ENCODE assay signal across 8 cellular contexts in the genomic region with DNA sequence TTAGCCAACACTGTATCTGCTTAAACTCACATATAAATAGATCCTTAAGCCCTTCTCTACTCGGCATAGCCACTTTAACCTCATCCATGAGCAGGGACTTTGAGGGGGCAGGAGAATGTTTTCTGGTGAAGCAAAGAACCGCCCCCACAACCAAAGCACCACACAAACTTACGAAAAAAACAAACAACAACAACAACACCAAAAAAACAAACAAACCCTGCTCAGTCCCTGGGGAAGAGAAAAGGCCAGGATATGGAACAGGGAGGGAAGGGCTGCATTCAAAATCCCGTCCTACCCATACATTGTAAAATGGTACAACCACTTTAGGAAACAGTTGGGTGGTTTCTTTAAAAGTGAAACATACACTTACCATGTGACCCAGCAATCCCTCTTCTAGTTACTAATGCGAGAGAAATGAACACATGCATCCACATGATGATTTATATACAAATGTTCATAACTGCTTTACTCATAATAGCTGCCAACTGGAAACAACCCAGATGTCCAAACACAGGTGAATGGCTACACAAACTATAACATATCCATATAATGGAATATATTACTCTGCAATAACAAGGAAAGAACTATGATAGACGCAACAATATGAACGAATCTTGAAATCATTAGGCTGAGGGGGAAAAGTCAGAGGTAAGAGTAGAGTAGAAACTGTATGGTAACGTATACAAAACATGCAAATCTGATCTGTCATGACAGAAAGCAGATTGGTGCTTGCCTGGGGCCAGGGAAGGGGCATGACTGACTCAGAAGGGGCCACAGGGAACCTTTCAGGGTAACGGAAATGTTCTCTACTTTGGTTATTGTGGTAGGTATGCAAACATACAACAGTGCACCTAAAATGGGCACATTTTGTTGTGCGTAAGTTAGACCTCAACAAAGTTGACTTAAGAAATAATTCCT. TPM values are rescaled to one million over a fixed set of nuclear protein-coding genes. Genes with fewer than 3 reads are reported as not detected.
A peak's percentile ranks its signal among the peaks of the same experiment; 100 is the strongest.
DNase-seq lines count a peak whose midpoint lies in the region; ATAC-seq and TF ChIP-seq lines count a peak whose summit lies in the region.

No MANE protein-coding gene starts in this region.

- POLR2A ChIA-PET in WTC11 (lab: Charles Lee) = interaction anchor here (1.2 to 6.7 kb wide), 3 partner anchors 8 to 37 kb away, joined by 3 to 47 read pairs (median 6); a partner anchor contains a TSS

- peak; percentile 21 for DNase-seq in activated CD4-positive, CD25-positive, alpha-beta regulatory T cell treated with anti-CD3 and anti-CD28 coated beads, Interleukin-2, amount 50 U/mL, for 16 hours (ENCODE audit: low read depth, low spot score)
- no peak for DNase-seq in activated CD4-positive, CD25-positive, alpha-beta regulatory T cell treated with anti-CD3 and anti-CD28 coated beads, Interleukin-2, amount 50 U/mL, for 72 hours
- DNase-seq in WTC11 (ENCODE audit: low spot score) (no peak), fibroblast of the conjunctiva (ENCODE audit: low read depth) (peak; percentile 27), GM20000 (ENCODE audit: low spot score) (no peak), NCI-H82 (lab: John Stamatoyannopoulos, UW) (no peak), GOT3 (lab: John Stamatoyannopoulos, UW) (no peak)
- DNase-seq in stimulated activated CD4-positive, alpha-beta T cell treated with anti-CD3 and anti-CD28 coated beads, Interleukin-4, amount 100 ng/mL, for 24 hours = peak; percentile 48

- no peaks in the 10 kb centered on the region for H3K9me3 Mint-ChIP-seq in WTC11

- TF ChIP-seq CTCF in WTC11 (IDR thresholded peaks at IDR 0.05) = no peak
- no peak for TF ChIP-seq CTCF in GM20000 (IDR thresholded peaks at IDR 0.05; ENCODE audit: extremely low read depth, missing control alignments)

- H3K36me3 Mint-ChIP-seq in WTC11 = no peaks in the 10 kb centered on the region

- H3K4me3 Mint-ChIP-seq in WTC11 = no peak overlapping the region

- H3K4me1 Mint-ChIP-seq in WTC11 = peaks cover 52% of the 10 kb centered on the region

- H3K27ac Mint-ChIP-seq in WTC11 = peak overlapping the region; percentile 85

- H3K27me3 Mint-ChIP-seq in WTC11 (ENCODE audit: low read depth) = no peaks in the 10 kb centered on the region

- no peak for ATAC-seq in WTC11

- CTCF ChIA-PET in WTC11 (lab: Charles Lee) = interaction anchor here (0.5 to 2.6 kb wide), 9 partner anchors 8 to 121 kb away, joined by 3 to 15 read pairs (median 6); a partner anchor contains a TSS

TF ChIP-seq in WTC11, 78 proteins besides CTCF, POLR2A, EP300 and RAD21:
- TF ChIP-seq, protein P1, sequence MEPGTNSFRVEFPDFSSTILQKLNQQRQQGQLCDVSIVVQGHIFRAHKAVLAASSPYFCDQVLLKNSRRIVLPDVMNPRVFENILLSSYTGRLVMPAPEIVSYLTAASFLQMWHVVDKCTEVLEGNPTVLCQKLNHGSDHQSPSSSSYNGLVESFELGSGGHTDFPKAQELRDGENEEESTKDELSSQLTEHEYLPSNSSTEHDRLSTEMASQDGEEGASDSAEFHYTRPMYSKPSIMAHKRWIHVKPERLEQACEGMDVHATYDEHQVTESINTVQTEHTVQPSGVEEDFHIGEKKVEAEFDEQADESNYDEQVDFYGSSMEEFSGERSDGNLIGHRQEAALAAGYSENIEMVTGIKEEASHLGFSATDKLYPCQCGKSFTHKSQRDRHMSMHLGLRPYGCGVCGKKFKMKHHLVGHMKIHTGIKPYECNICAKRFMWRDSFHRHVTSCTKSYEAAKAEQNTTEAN (CRISPR knock-in tag; IDR thresholded peaks at IDR 0.05) = no peak
- no peak for TF ChIP-seq CREB1 (CRISPR knock-in tag; IDR thresholded peaks at IDR 0.05)

RNA-seq across cellular contexts. Expression of a gene that starts 37.7 kb away (rescaled TPM):
- 33.5 to 37.9 TPM (median 36.0 TPM) in 3 replicates for total RNA-seq in WTC11 (2021)

Comparison
In these comparisons a context has a peak if more than half of its experiments do, and no peak if none do; other contexts are left out.
1. DNase-seq: peak in activated CD4-positive, CD25-positive, alpha-beta regulatory T cell treated with anti-CD3 and anti-CD28 coated beads, Interleukin-2, amount 50 U/mL, for 16 hours (single experiment), fibroblast of the conjunctiva (single experiment) and stimulated activated CD4-positive, alpha-beta T cell treated with anti-CD3 and anti-CD28 coated beads, Interleukin-4, amount 100 ng/mL, for 24 hours (single experiment); none in activated CD4-positive, CD25-positive, alpha-beta regulatory T cell treated with anti-CD3 and anti-CD28 coated beads, Interleukin-2, amount 50 U/mL, for 72 hours (single experiment), WTC11 (single experiment), GM20000 (single experiment), NCI-H82 (single experiment) and GOT3 (single experiment).